ENCODE assay signal across 8 cellular contexts in the genomic region with DNA sequence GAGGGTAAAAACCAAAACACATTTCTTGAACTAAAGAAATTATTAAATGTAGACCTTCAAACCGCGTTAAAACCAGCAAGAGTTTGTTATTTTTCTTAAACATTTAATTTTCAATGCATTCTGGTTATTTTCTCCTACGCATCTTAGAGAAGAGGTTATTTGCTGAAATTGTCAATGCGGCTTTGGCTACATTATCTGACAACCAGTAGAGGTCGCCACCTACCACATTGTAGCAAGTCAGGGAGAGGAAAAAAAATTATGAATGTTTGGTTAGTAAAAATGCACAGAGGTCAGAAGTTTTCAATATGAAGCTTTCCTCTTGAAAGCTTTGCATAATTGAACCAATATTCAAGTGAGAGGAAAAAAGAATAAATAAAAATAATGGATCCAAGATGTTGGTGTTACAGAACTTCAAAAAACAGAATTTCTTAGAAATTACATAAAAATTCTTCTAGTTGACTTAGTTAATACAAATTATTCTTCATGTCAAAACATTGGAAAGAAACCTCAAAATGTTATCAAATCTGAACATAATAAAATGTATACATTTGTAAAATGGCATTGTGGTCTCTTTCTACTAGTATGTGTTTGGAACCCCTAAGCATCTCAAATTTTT.
DNase-seq lines count a peak whose midpoint lies in the region; ATAC-seq lines count a peak whose summit lies in the region.

No MANE protein-coding gene starts in this region.

- no peaks in the 10 kb centered on the region for H3K4me1 ChIP-seq in CD4-positive, alpha-beta memory T cell (ENCODE audit: insufficient read depth, low read length)

- H3K36me3 ChIP-seq in CD4-positive, alpha-beta memory T cell (ENCODE audit: insufficient read depth, low read length), result no peaks in the 10 kb centered on the region

- POLR2A ChIA-PET in CD4-positive, alpha-beta memory T cell (lab: Charles Lee; ENCODE audit: partially characterized antibody), result no interaction called here

- CTCF ChIA-PET in CD4-positive, alpha-beta memory T cell (lab: Charles Lee; ENCODE audit: partially characterized antibody), result no interaction called here

- H3K27ac Mint-ChIP-seq in CD4-positive, alpha-beta memory T cell, result no peak overlapping the region

- peak in 4 of 5 donors; percentile 18 to 26 (median 22) for DNase-seq in CD4-positive, alpha-beta memory T cell
- DNase-seq in NCI-H2107 treated with DMSO at 0.1 percent for 48 hours (lab: John Stamatoyannopoulos, UW; ENCODE audit: unreplicated experiment) (peak; percentile 70), glomerular visceral epithelial cell (ENCODE audit: extremely low spot score) (peak; percentile 66), skeletal muscle cell (ENCODE audit: low read depth) (peak; percentile 15)
- DNase-seq in activated CD4-positive, alpha-beta T cell treated with anti-CD3 and anti-CD28 coated beads, Interleukin-2, amount 50 U/mL, for 48 hours, result peak; percentile 11 to 13
- DNase-seq in activated naive CD4-positive, alpha-beta T cell treated with anti-CD3 and anti-CD28 coated beads, Interleukin-2, amount 50 U/mL, for 16 hours, result no peak

- peak; percentile 42 for ATAC-seq in GM18511 (IDR thresholded peaks at IDR 0.05; ENCODE audit: unreplicated experiment)
- peak; percentile 69 for ATAC-seq in HG03039 (IDR thresholded peaks at IDR 0.05; ENCODE audit: unreplicated experiment)

- H3K4me3 Mint-ChIP-seq in CD4-positive, alpha-beta memory T cell, result peak overlapping the region in 1 of 8 donors; percentile 33

- H3K27me3 ChIP-seq in CD4-positive, alpha-beta memory T cell (ENCODE audit: insufficient read depth, low read length), result no peaks in the 10 kb centered on the region

- intact Hi-C loops in CD4-positive, alpha-beta memory T cell (cut with micrococcal nuclease), result loop anchor here (2.0 kb wide), 1 partner anchor 1296 kb away; no protein-coding TSS in a partner anchor

- no peaks in the 10 kb centered on the region for H3K9me3 ChIP-seq in CD4-positive, alpha-beta memory T cell (ENCODE audit: control insufficient read depth in 1 of 2, low read length in 2 of 2)

- peaks cover 0 to 7% (median 0%) of the 10 kb centered on the region in 8 donors for H3K9me3 Mint-ChIP-seq in CD4-positive, alpha-beta memory T cell

- peaks cover 0 to 1% (median 0%) of the 10 kb centered on the region in 4 donors for H3K4me1 Mint-ChIP-seq in CD4-positive, alpha-beta memory T cell

- H3K27ac ChIP-seq in CD4-positive, alpha-beta memory T cell (ENCODE audit: low read depth, low read length), result no peak overlapping the region

- no peak overlapping the region for H3K4me3 ChIP-seq in CD4-positive, alpha-beta memory T cell (ENCODE audit: low read length in 2 of 2)
- H3K4me3 ChIP-seq in skeletal muscle cell (ENCODE audit: low read depth, low read length), result no peak overlapping the region

- H3K27me3 Mint-ChIP-seq in CD4-positive, alpha-beta memory T cell, result peaks cover 2% of the 10 kb centered on the region in 2 donors

- no peaks in the 10 kb centered on the region for H3K36me3 Mint-ChIP-seq in CD4-positive, alpha-beta memory T cell
